ENCODE assay signal across 11 cellular contexts in genomic region chr2:46331099-46331766, GRCh38. TPM values are rescaled to one million over a fixed set of nuclear protein-coding genes. Genes with fewer than 3 reads are reported as not detected.
DNase-seq lines count a peak whose midpoint lies in the region; ATAC-seq and TF ChIP-seq lines count a peak whose summit lies in the region.
"Had no signal": no experiment of that assay in that cellular context is flagged by ENCODE, and none has a peak within 500 bp of the region (broad histone marks: within the 10 kb centered on the region; RNA-seq: fewer than 3 reads in every experiment).

No MANE protein-coding gene starts in this region.

- 36 to 41% methylated on average over 8 of the region's 8 CpGs for WGBS in heart right ventricle, 2 donors

- POLR2A ChIA-PET in BJ (lab: Charles Lee): interaction anchor here (0.6 kb wide), 1 partner anchor 268 kb away, joined by 4 read pairs; no protein-coding TSS in a partner anchor

- no peaks in the 10 kb centered on the region for H3K9me3 ChIP-seq in heart right ventricle

- H3K27me3 ChIP-seq in BJ (ENCODE audit: control insufficient read depth, insufficient read depth, low read length) (no peaks in the 10 kb centered on the region), heart right ventricle (no peaks in the 10 kb centered on the region)

- no peak overlapping the region for H3K4me3 Mint-ChIP-seq in progenitor cell of endocrine pancreas (ENCODE audit: low read depth)
- H3K4me3 Mint-ChIP-seq: B cell; natural killer cell treated with Interleukin-12 subunit alpha and Interleukin-12 subunit beta and Interleukin-15 and Interleukin-18, amount 100 ng/mL, for 72 hours had no signal

- peak overlapping the region; percentile 73 for H3K27ac Mint-ChIP-seq in progenitor cell of endocrine pancreas
- H3K27ac Mint-ChIP-seq: B cell; natural killer cell treated with Interleukin-12 subunit alpha and Interleukin-12 subunit beta and Interleukin-15 and Interleukin-18, amount 100 ng/mL, for 72 hours had no signal

- H3K36me3 ChIP-seq in BJ (ENCODE audit: control insufficient read depth, insufficient read depth, low read length) (no peaks in the 10 kb centered on the region), heart right ventricle (peaks cover 0 to 10% (median 0%) of the 10 kb centered on the region in 9 donors)

- H3K4me1 ChIP-seq in heart right ventricle: peaks cover 54 to 100% (median 98%) of the 10 kb centered on the region in 9 donors

- H3K36me3 Mint-ChIP-seq in progenitor cell of endocrine pancreas (ENCODE audit: insufficient read depth): no peaks in the 10 kb centered on the region
- H3K36me3 Mint-ChIP-seq: natural killer cell treated with Interleukin-12 subunit alpha and Interleukin-12 subunit beta and Interleukin-15 and Interleukin-18, amount 100 ng/mL, for 72 hours had no signal

- H3K9me3 Mint-ChIP-seq in progenitor cell of endocrine pancreas (ENCODE audit: low read depth): no peaks in the 10 kb centered on the region
- H3K9me3 Mint-ChIP-seq: natural killer cell treated with Interleukin-12 subunit alpha and Interleukin-12 subunit beta and Interleukin-15 and Interleukin-18, amount 100 ng/mL, for 72 hours had no signal

- H3K4me3 ChIP-seq in BJ (ENCODE audit: low read depth, low read length): no peak overlapping the region
- H3K4me3 ChIP-seq in heart right ventricle: peak overlapping the region in 3 of 10 donors; percentile 1 to 10 (median 5)

- TF ChIP-seq CTCF in BJ (IDR thresholded peaks at IDR 0.05; ENCODE audit: insufficient read depth, low read depth, low read length) (no peak), heart right ventricle (IDR thresholded peaks at IDR 0.05) (no peak), progenitor cell of endocrine pancreas (IDR thresholded peaks at IDR 0.05; ENCODE audit: unreplicated experiment) (no peak)

- H3K27ac ChIP-seq in heart right ventricle: peak overlapping the region in 9 of 10 donors; percentile 50 to 91 (median 72)

- peaks cover 33% of the 10 kb centered on the region for H3K4me1 Mint-ChIP-seq in progenitor cell of endocrine pancreas (ENCODE audit: low read depth)
- H3K4me1 Mint-ChIP-seq: B cell had no signal

- CTCF ChIA-PET in BJ (lab: Yijun Ruan, JAX): no interaction called here

- intact Hi-C loops in heart right ventricle (cut with DNase I): no loop called here

- H3K27me3 Mint-ChIP-seq in progenitor cell of endocrine pancreas: peaks cover 35% of the 10 kb centered on the region

- DNase-seq in BJ (ENCODE audit: low read depth) (peak; percentile 27), astrocyte of the hippocampus (ENCODE audit: low read depth, low spot score) (peak; percentile 53), heart right ventricle (no peak), progenitor cell of endocrine pancreas (ENCODE audit: low spot score, unreplicated experiment) (no peak), GM19240 (ENCODE audit: insufficient read length, low spot score) (no peak)
- DNase-seq in stimulated activated CD4-positive, alpha-beta T cell treated with anti-CD3 and anti-CD28 coated beads, Interleukin-4, amount 100 ng/mL, for 24 hours: no peak

- peak in 6 of 8 donors; percentile 16 to 43 (median 31) for ATAC-seq in heart right ventricle
- ATAC-seq in HG02884 (IDR thresholded peaks at IDR 0.05; ENCODE audit: unreplicated experiment): no peak
- ATAC-seq in GM21529 (IDR thresholded peaks at IDR 0.05; ENCODE audit: unreplicated experiment): no peak
- ATAC-seq: HCT116; natural killer cell treated with Interleukin-12 subunit alpha and Interleukin-12 subunit beta and Interleukin-15 and Interleukin-18, amount 100 ng/mL, for 72 hours had no signal

RNA-seq across cellular contexts. Expression of gene EPAS1, which starts 34.0 kb away (rescaled TPM):
- polyA plus RNA-seq in BJ (2011; rRNA removed) (312 and 531 TPM in 2 replicates), heart right ventricle (100 to 1,000 TPM; 112 to 119 TPM)
- polyA minus RNA-seq in BJ (2011; rRNA and poly(A)+ RNA removed): 229 and 279 TPM in 2 replicates
- total RNA-seq in heart right ventricle (100 to 1,000 TPM; 176 to 415 (median 210) TPM), progenitor cell of endocrine pancreas (5.1 and 5.9 TPM in 2 replicates)

Comparison
In these comparisons a context has a peak if more than half of its experiments do, and no peak if none do; other contexts are left out.
1. DNase-seq: peak in BJ (single experiment) and astrocyte of the hippocampus (single experiment); none in heart right ventricle (0 of 2), progenitor cell of endocrine pancreas (single experiment), stimulated activated CD4-positive, alpha-beta T cell treated with anti-CD3 and anti-CD28 coated beads, Interleukin-4, amount 100 ng/mL, for 24 hours (single experiment) and GM19240 (single experiment).
2. ATAC-seq: peak in heart right ventricle (6 of 8); none in HG02884 (single experiment) and GM21529 (single experiment).
3. RNA of gene EPAS1, which starts 34.0 kb away (total RNA-seq): 176 to 415 TPM in heart right ventricle; 5.1 to 5.9 TPM in progenitor cell of endocrine pancreas; every median in the first group is over 10 times any median in the second.